3 cellular contexts compared by ENCODE assay signal in the genomic region with DNA sequence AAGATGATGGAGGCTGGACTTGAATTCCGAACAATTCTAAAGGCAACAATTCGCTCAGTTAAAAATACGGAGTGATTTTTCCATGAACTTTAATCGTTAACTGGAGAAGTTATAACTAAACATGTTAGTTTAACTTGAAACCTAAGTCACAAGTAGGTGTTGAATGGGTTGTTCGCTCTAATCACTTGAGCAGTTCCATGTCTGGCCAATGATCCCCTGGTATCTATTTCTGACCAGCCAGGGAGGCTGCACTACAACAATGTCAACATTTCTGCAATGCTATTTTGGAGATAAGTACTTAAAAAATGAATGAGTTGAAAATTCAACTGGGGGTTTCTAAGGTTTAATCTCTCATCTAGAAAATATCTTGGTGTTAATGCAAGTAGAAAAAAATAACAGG.
"Had no signal": no experiment of that assay in that cellular context is flagged by ENCODE, and none has a peak within 500 bp of the region (broad histone marks: within the 10 kb centered on the region; RNA-seq: fewer than 3 reads in every experiment).

No MANE protein-coding gene starts in this region.

- ATAC-seq: GM12878 had no signal

- H3K4me3 ChIP-seq: GM12878 had no signal

- DNase-seq: GDM1, GF-D8 had no signal
